Comparison of ENCODE assay signal across 14 cellular contexts in genomic region chr12:2925322-2925995, GRCh38. TPM values are rescaled to one million over a fixed set of nuclear protein-coding genes. Genes with fewer than 3 reads are reported as not detected.
DNase-seq lines count a peak whose midpoint lies in the region; ATAC-seq, FAIRE-seq and TF ChIP-seq lines count a peak whose summit lies in the region.
"Had no signal": no experiment of that assay in that cellular context is flagged by ENCODE, and none has a peak within 500 bp of the region (broad histone marks: within the 10 kb centered on the region; RNA-seq: fewer than 3 reads in every experiment).

No MANE protein-coding gene starts in this region.

- no peak overlapping the region for H4K5ac ChIP-seq in H1 (ENCODE audit: insufficient read length, low read depth, low read length)

- H3K27ac ChIP-seq in H1 (ENCODE audit: low read depth, low read length) (no peak overlapping the region), osteoblast (ENCODE audit: low read depth, low read length) (peak overlapping the region; percentile 36)
- H3K27ac ChIP-seq: heart left ventricle, SJCRH30, upper lobe of left lung had no signal

- H3K4me1 ChIP-seq in H1 (replicated peaks in 1 of 4; ENCODE audit: control insufficient read depth in 3 of 4, insufficient read depth in 4 of 4, low read length in 3 of 4) = peaks cover 0 to 7% (median 2%) of the 10 kb centered on the region in 4 experiments; a peak in 5 of 7 replicates
- peaks cover 11% of the 10 kb centered on the region for H3K4me1 ChIP-seq in osteoblast (ENCODE audit: insufficient read depth, low read length)
- H3K4me1 ChIP-seq: SJCRH30, upper lobe of left lung had no signal

- H2BK15ac ChIP-seq in H1 (ENCODE audit: low read length) = no peak overlapping the region

- H3K27me3 ChIP-seq in H1 (replicated peaks in 1 of 4; ENCODE audit: control insufficient read depth in 3 of 4, extremely low read depth in 1 of 4, insufficient read depth in 3 of 4, low read length in 3 of 4) (no peaks in the 10 kb centered on the region), osteoblast (ENCODE audit: insufficient read depth, low read length) (no peaks in the 10 kb centered on the region)
- H3K27me3 ChIP-seq: heart left ventricle, SJCRH30, upper lobe of left lung had no signal

- no peak overlapping the region for H2BK20ac ChIP-seq in H1 (ENCODE audit: low read length)

- peak; percentile 35 for DNase-seq in GM12865 (ENCODE audit: low read depth)
- DNase-seq in LHCN-M2 (ENCODE audit: low read depth) = peak; percentile 23
- no peak for DNase-seq in H1 (ENCODE audit: low read depth in 1 of 2, low spot score in 2 of 2)
- peak; percentile 47 for DNase-seq in osteoblast (ENCODE audit: insufficient read length, low spot score, missing footprints)
- DNase-seq in SK-N-DZ (ENCODE audit: low spot score) = no peak
- no peak for DNase-seq in MV-4-11 (lab: John Stamatoyannopoulos, UW)
- DNase-seq: activated naive CD4-positive, alpha-beta T cell treated with anti-CD3 and anti-CD28 coated beads, Interleukin-2, amount 10 ng/mL, durations not matched to agents 7 days and 5 days; CD4-positive, alpha-beta T cell; central memory CD4-positive, alpha-beta T cell; heart left ventricle; NCI-H2171; SJCRH30; upper lobe of left lung had no signal

- no peaks in the 10 kb centered on the region for H3K79me2 ChIP-seq in H1 (ENCODE audit: control insufficient read depth in 1 of 2, insufficient read depth in 2 of 2, low read length in 2 of 2)
- peaks cover 7% of the 10 kb centered on the region for H3K79me2 ChIP-seq in osteoblast (ENCODE audit: insufficient read depth, low read length)

- POLR2A ChIA-PET in H1 (lab: Charles Lee; ENCODE audit: partially characterized antibody) = interaction anchor here (0.6 to 1.5 kb wide), 3 partner anchors 30 to 301 kb away, joined by 3 read pairs; no protein-coding TSS in a partner anchor

- no peak for ATAC-seq in HG02973 (IDR thresholded peaks at IDR 0.05; ENCODE audit: unreplicated experiment)
- ATAC-seq: heart left ventricle had no signal

- H2BK120ac ChIP-seq in H1 (replicated peaks; ENCODE audit: low read depth, low read length) = no peak overlapping the region

- no peak for TF ChIP-seq POLR2A in H1 (IDR thresholded peaks at IDR 0.05; ENCODE audit: control extremely low read depth in 1 of 2, low read depth in 2 of 2, low read length in 2 of 2)

- 85% methylated on average over 6 of the region's 6 CpGs; no CpG with 5 or more reads in 1 of the 2 experiments for WGBS in H1 (ENCODE audit: extremely low coverage in 1 of 2, insufficient coverage in 1 of 2, insufficient read length in 1 of 2, insufficient replicate concordance in 2 of 2, low coverage in 1 of 2, low lambda C conversion rate in 2 of 2, missing lambda C conversion rate in 1 of 2), 2 experiments

- no peaks in the 10 kb centered on the region; the same call in 1 of the 2 replicates for H3K79me1 ChIP-seq in H1 (ENCODE audit: low read depth, low read length)

- no peak overlapping the region for H3K14ac ChIP-seq in H1 (ENCODE audit: insufficient read length)

- H4K20me1 ChIP-seq in H1 (replicated peaks in 1 of 2; ENCODE audit: control insufficient read depth in 1 of 2, insufficient read depth in 2 of 2, low read length in 2 of 2) (no peaks in the 10 kb centered on the region), osteoblast (ENCODE audit: insufficient read depth, low read length) (peaks cover 2% of the 10 kb centered on the region)

- H3K23ac ChIP-seq in H1 (ENCODE audit: insufficient read length) = no peak overlapping the region

- H4K91ac ChIP-seq in H1 (replicated peaks; ENCODE audit: insufficient read length, low read length) = no peak overlapping the region

- no peak for TF ChIP-seq RAD21 in H1 (IDR thresholded peaks at IDR 0.05 in 1 of 2, conservative IDR thresholded peaks at IDR 0.05 in 1 of 2; ENCODE audit: low read depth in 2 of 2, low read length in 2 of 2)

- H2AFZ ChIP-seq in H1 (ENCODE audit: low read length) = no peak overlapping the region
- H2AFZ ChIP-seq in osteoblast (ENCODE audit: low read length) = no peak overlapping the region

- no peak overlapping the region for H3K56ac ChIP-seq in H1 (replicated peaks; ENCODE audit: insufficient read length, low read depth, low read length)

- H3K4me3 ChIP-seq in GM12865 (ENCODE audit: low read depth, low read length) (no peak overlapping the region), H1 (ENCODE audit: extremely low read depth in 1 of 4, insufficient read depth in 2 of 4, low read depth in 3 of 4, low read length in 4 of 4) (no peak overlapping the region), osteoblast (ENCODE audit: insufficient read depth, low read length) (no peak overlapping the region)
- H3K4me3 ChIP-seq: heart left ventricle, SJCRH30, upper lobe of left lung had no signal

- peak overlapping the region; percentile 92; the same call in 1 of the 2 replicates for H2AK5ac ChIP-seq in H1 (ENCODE audit: low read depth, low read length)

- H4K8ac ChIP-seq in H1 (ENCODE audit: extremely low read depth, insufficient read depth, low read length) = no peak overlapping the region

- H3K4me2 ChIP-seq in H1 (ENCODE audit: insufficient read depth in 1 of 2, low read depth in 2 of 2, low read length in 2 of 2) (no peak overlapping the region), osteoblast (ENCODE audit: insufficient read depth, low read length) (peak overlapping the region; percentile 68)

- 0 out of 2 replicates have a peak overlapping the region, but pooled peaks have one; percentile 68 for H2BK12ac ChIP-seq in H1 (ENCODE audit: low read depth, low read length)

- no peak overlapping the region; the same call in 1 of the 2 replicates for H3K18ac ChIP-seq in H1 (ENCODE audit: extremely low read depth, low read length)

- H3K9me3 ChIP-seq in H1 (ENCODE audit: insufficient read depth in 2 of 2, low read depth in 1 of 2, low read length in 1 of 2) (no peaks in the 10 kb centered on the region), osteoblast (ENCODE audit: low read depth, low read length) (no peaks in the 10 kb centered on the region)
- H3K9me3 ChIP-seq: heart left ventricle, SJCRH30, upper lobe of left lung had no signal

- H2BK5ac ChIP-seq in H1 (ENCODE audit: low read depth, low read length) = 0 out of 2 replicates have a peak overlapping the region, but pooled peaks have one; percentile 66

- CTCF ChIA-PET in H1 (lab: Charles Lee; ENCODE audit: partially characterized antibody) = interaction anchor here (0.6 to 1.7 kb wide), 9 partner anchors 9 to 1346 kb away, joined by 3 to 7 read pairs (median 3); no protein-coding TSS in a partner anchor

- H3K4ac ChIP-seq in H1 (replicated peaks; ENCODE audit: insufficient read length, low read depth, low read length) = no peak overlapping the region

- H3K23me2 ChIP-seq in H1 (ENCODE audit: low read depth, low read length) = no peaks in the 10 kb centered on the region

- H3K36me3 ChIP-seq in H1 (ENCODE audit: control insufficient read depth in 2 of 4, insufficient read depth in 4 of 4, low read length in 3 of 4) (peaks cover 0 to 4% (median 0%) of the 10 kb centered on the region in 4 experiments; a peak in 3 of 8 replicates), osteoblast (ENCODE audit: insufficient read depth, low read length) (peaks cover 37% of the 10 kb centered on the region)

- TF ChIP-seq CTCF in GM12865 (IDR thresholded peaks at IDR 0.05; ENCODE audit: insufficient read depth, low read depth, low read length, missing control alignments) (no peak), H1 (IDR thresholded peaks at IDR 0.05; ENCODE audit: control extremely low read depth in 1 of 3, insufficient read depth in 1 of 3, low read depth in 1 of 3, low read length in 3 of 3) (no peak), osteoblast (IDR thresholded peaks at IDR 0.05; ENCODE audit: extremely low read depth, low read depth, low read length) (no peak)

- no peak overlapping the region for H3K9ac ChIP-seq in H1 (replicated peaks in 1 of 4; ENCODE audit: extremely low read depth in 1 of 4, low read depth in 3 of 4, low read length in 3 of 4)

- FAIRE-seq in H1 (lab: Jason Lieb, UNC) = no peak

- TF ChIP-seq EP300 in H1 (IDR thresholded peaks at IDR 0.05; ENCODE audit: borderline replicate concordance in 1 of 2, low read depth in 2 of 2, low read length in 2 of 2) = no peak

RNA-seq across cellular contexts. Expression of gene TEAD4, which starts 33.7 kb away (rescaled TPM):
- 31.3 and 43.6 TPM in 2 replicates for total RNA-seq in LHCN-M2 (2014; rRNA removed)
- polyA plus RNA-seq in LHCN-M2 (2012) = 42.0 TPM
- total RNA-seq in H1 (2021; fragmentation: NEBNext Ultra II Directional; extraction: Animal tissue kit (Norgen Biotek cat#: 25700)) = 116 TPM in 2 replicates
- 56.7 and 90.1 TPM in 2 replicates for polyA plus RNA-seq in H1 (2011; rRNA removed)
- polyA plus RNA-seq in H1 (2011; cell fraction: cytosol; rRNA removed) = 73.5 TPM
- polyA plus RNA-seq in H1 (2011; cell fraction: nucleus; rRNA removed) = 80.7 TPM
- 61.3 to 87.1 TPM (median 74.6 TPM) in 4 replicates for polyA plus RNA-seq in H1 (2012, experiment 1 of 2)
- 80.7 TPM for polyA plus RNA-seq in H1 (2012, experiment 2 of 2)
- polyA plus RNA-seq in H1 (2013, experiment 1 of 2) = 69.8 TPM
- 72.8 TPM for polyA plus RNA-seq in H1 (2013, experiment 2 of 2)
- polyA minus RNA-seq in H1 (2011; rRNA and poly(A)+ RNA removed) = 53.3 and 61.0 TPM in 2 replicates
- polyA minus RNA-seq in H1 (2011; cell fraction: cytosol; rRNA and poly(A)+ RNA removed) = 73.5 TPM
- polyA minus RNA-seq in H1 (2011; cell fraction: nucleus; rRNA and poly(A)+ RNA removed) = 47.6 TPM
- 15.2 and 16.2 TPM in 2 replicates for total RNA-seq in osteoblast
- polyA plus RNA-seq in SK-N-DZ (2014; cell fraction: cytosol; rRNA removed) = 32.0 and 38.7 TPM in 2 replicates
- 18.9 and 26.2 TPM in 2 replicates for polyA plus RNA-seq in SK-N-DZ (2014; cell fraction: nucleus; rRNA removed)
- total RNA-seq: CD4-positive, alpha-beta T cell had no signal

RNA-seq across cellular contexts. Expression of gene TULP3, which starts 34.8 kb away (rescaled TPM):
- 29.8 and 38.6 TPM in 2 replicates for total RNA-seq in LHCN-M2 (2014; rRNA removed)
- 21.2 TPM for polyA plus RNA-seq in LHCN-M2 (2012)
- total RNA-seq in H1 (2021; fragmentation: NEBNext Ultra II Directional; extraction: Animal tissue kit (Norgen Biotek cat#: 25700)) = 18.4 and 21.7 TPM in 2 replicates
- polyA plus RNA-seq in H1 (2011; rRNA removed) = 19.3 and 21.2 TPM in 2 replicates
- polyA plus RNA-seq in H1 (2011; cell fraction: cytosol; rRNA removed) = 18.5 TPM
- polyA plus RNA-seq in H1 (2011; cell fraction: nucleus; rRNA removed) = 21.2 TPM
- 19.8 to 22.0 TPM (median 21.5 TPM) in 4 replicates for polyA plus RNA-seq in H1 (2012, experiment 1 of 2)
- 8.8 TPM for polyA plus RNA-seq in H1 (2012, experiment 2 of 2)
- 22.4 TPM for polyA plus RNA-seq in H1 (2013, experiment 1 of 2)
- 21.2 TPM for polyA plus RNA-seq in H1 (2013, experiment 2 of 2)
- 16.1 and 17.4 TPM in 2 replicates for polyA minus RNA-seq in H1 (2011; rRNA and poly(A)+ RNA removed)
- 9.6 TPM for polyA minus RNA-seq in H1 (2011; cell fraction: cytosol; rRNA and poly(A)+ RNA removed)
- polyA minus RNA-seq in H1 (2011; cell fraction: nucleus; rRNA and poly(A)+ RNA removed) = 6.7 TPM
- total RNA-seq in osteoblast = 39.8 and 43.4 TPM in 2 replicates
- 39.8 and 41.1 TPM in 2 replicates for polyA plus RNA-seq in SK-N-DZ (2014; cell fraction: cytosol; rRNA removed)
- 23.3 and 24.8 TPM in 2 replicates for polyA plus RNA-seq in SK-N-DZ (2014; cell fraction: nucleus; rRNA removed)

RNA-seq across cellular contexts. Expression of gene RHNO1, which starts 48.4 kb away (rescaled TPM):
- 58.9 and 62.7 TPM in 2 replicates for total RNA-seq in LHCN-M2 (2014; rRNA removed)
- polyA plus RNA-seq in LHCN-M2 (2012) = 29.9 TPM
- 41.9 and 55.8 TPM in 2 replicates for total RNA-seq in H1 (2021; fragmentation: NEBNext Ultra II Directional; extraction: Animal tissue kit (Norgen Biotek cat#: 25700))
- 45.5 and 56.9 TPM in 2 replicates for polyA plus RNA-seq in H1 (2011; rRNA removed)
- polyA plus RNA-seq in H1 (2011; cell fraction: cytosol; rRNA removed) = 57.9 TPM
- polyA plus RNA-seq in H1 (2011; cell fraction: nucleus; rRNA removed) = 44.7 TPM
- polyA plus RNA-seq in H1 (2012, experiment 1 of 2) = 49.4 to 57.6 TPM (median 53.0 TPM) in 4 replicates
- polyA plus RNA-seq in H1 (2012, experiment 2 of 2) = 26.6 TPM
- 62.4 TPM for polyA plus RNA-seq in H1 (2013, experiment 1 of 2)
- 64.0 TPM for polyA plus RNA-seq in H1 (2013, experiment 2 of 2)
- polyA minus RNA-seq in H1 (2011; rRNA and poly(A)+ RNA removed) = 43.7 and 54.0 TPM in 2 replicates
- 25.8 TPM for polyA minus RNA-seq in H1 (2011; cell fraction: cytosol; rRNA and poly(A)+ RNA removed)
- 37.7 TPM for polyA minus RNA-seq in H1 (2011; cell fraction: nucleus; rRNA and poly(A)+ RNA removed)
- 27.1 and 28.6 TPM in 2 replicates for total RNA-seq in osteoblast
- 88.7 and 92.9 TPM in 2 replicates for polyA plus RNA-seq in SK-N-DZ (2014; cell fraction: cytosol; rRNA removed)
- 21.5 and 35.5 TPM in 2 replicates for polyA plus RNA-seq in SK-N-DZ (2014; cell fraction: nucleus; rRNA removed)

RNA-seq across cellular contexts. Expression of gene FOXM1, which starts 48.5 kb away (rescaled TPM):
- total RNA-seq in LHCN-M2 (2014; rRNA removed) (63.0 and 81.3 TPM in 2 replicates), osteoblast (3.3 and 4.7 TPM in 2 replicates)
- 65.6 TPM for polyA plus RNA-seq in LHCN-M2 (2012)
- 118 and 121 TPM in 2 replicates for total RNA-seq in H1 (2021; fragmentation: NEBNext Ultra II Directional; extraction: Animal tissue kit (Norgen Biotek cat#: 25700))
- polyA plus RNA-seq in H1 (2011; rRNA removed) = 58.1 and 83.5 TPM in 2 replicates
- polyA plus RNA-seq in H1 (2011; cell fraction: cytosol; rRNA removed) = 39.6 TPM
- 69.2 TPM for polyA plus RNA-seq in H1 (2011; cell fraction: nucleus; rRNA removed)
- polyA plus RNA-seq in H1 (2012, experiment 1 of 2) = 87.5 to 101 TPM (median 96.4 TPM) in 4 replicates
- polyA plus RNA-seq in H1 (2012, experiment 2 of 2) = 104 TPM
- polyA plus RNA-seq in H1 (2013, experiment 1 of 2) = 81.5 TPM
- 79.4 TPM for polyA plus RNA-seq in H1 (2013, experiment 2 of 2)
- 53.5 and 68.9 TPM in 2 replicates for polyA minus RNA-seq in H1 (2011; rRNA and poly(A)+ RNA removed)
- polyA minus RNA-seq in H1 (2011; cell fraction: cytosol; rRNA and poly(A)+ RNA removed) = 75.2 TPM
- 39.8 TPM for polyA minus RNA-seq in H1 (2011; cell fraction: nucleus; rRNA and poly(A)+ RNA removed)
- polyA plus RNA-seq in SK-N-DZ (2014; cell fraction: cytosol; rRNA removed) = 85.8 and 92.9 TPM in 2 replicates
- polyA plus RNA-seq in SK-N-DZ (2014; cell fraction: nucleus; rRNA removed) = 44.6 and 105 TPM in 2 replicates

Comparison
In these comparisons a context has a peak if more than half of its experiments do, and no peak if none do; other contexts are left out.
1. DNase-seq: peak in GM12865 (single experiment), LHCN-M2 (single experiment) and osteoblast (single experiment); none in H1 (0 of 2), SK-N-DZ (single experiment) and MV-4-11 (single experiment).